ENCODE assay signal across 8 cellular contexts in genomic region chr17:17303847-17304490, GRCh38. TPM values are rescaled to one million over a fixed set of nuclear protein-coding genes. Genes with fewer than 3 reads are reported as not detected.
DNase-seq lines count a peak whose midpoint lies in the region; ATAC-seq lines count a peak whose summit lies in the region.

No MANE protein-coding gene starts in this region.

- POLR2A ChIA-PET in activated CD4-positive, alpha-beta memory T cell treated with anti-CD3 and anti-CD28 coated beads for 36 hours (lab: Charles Lee): interaction anchor here (1.5 kb wide), 1 partner anchor 23 kb away, joined by 4 read pairs; the partner anchor contains the start of gene COPS3

- H3K4me3 Mint-ChIP-seq in activated CD4-positive, alpha-beta memory T cell treated with anti-CD3 and anti-CD28 coated beads for 36 hours: peak overlapping the region; percentile 73
- H3K4me3 Mint-ChIP-seq in stimulated activated naive CD8-positive, alpha-beta T cell treated with anti-CD3 and anti-CD28 coated beads, Interleukin-15, amount 100 ng/mL, for 72 hours: peak overlapping the region; percentile 85 to 88

- H3K9ac ChIP-seq in iPS-15b (ENCODE audit: low read depth, low read length): no peak overlapping the region

- no peaks in the 10 kb centered on the region for H3K36me3 Mint-ChIP-seq in activated CD4-positive, alpha-beta memory T cell treated with anti-CD3 and anti-CD28 coated beads for 36 hours

- H3K27me3 Mint-ChIP-seq in activated CD4-positive, alpha-beta memory T cell treated with anti-CD3 and anti-CD28 coated beads for 36 hours: no peaks in the 10 kb centered on the region
- H3K27me3 Mint-ChIP-seq in stimulated activated naive CD8-positive, alpha-beta T cell treated with anti-CD3 and anti-CD28 coated beads, Interleukin-15, amount 100 ng/mL, for 72 hours: no peaks in the 10 kb centered on the region

- peaks cover 12% of the 10 kb centered on the region for H3K27me3 ChIP-seq in iPS-15b (ENCODE audit: control insufficient read depth, insufficient read depth, low read length)

- peaks cover 3% of the 10 kb centered on the region for H3K4me1 ChIP-seq in iPS-15b (ENCODE audit: control insufficient read depth, insufficient read depth, low read length)

- no peaks in the 10 kb centered on the region for H3K9me3 Mint-ChIP-seq in activated CD4-positive, alpha-beta memory T cell treated with anti-CD3 and anti-CD28 coated beads for 36 hours
- no peaks in the 10 kb centered on the region for H3K9me3 Mint-ChIP-seq in stimulated activated naive CD8-positive, alpha-beta T cell treated with anti-CD3 and anti-CD28 coated beads, Interleukin-15, amount 100 ng/mL, for 72 hours

- DNase-seq in NCI-H1694 (lab: John Stamatoyannopoulos, UW): peak; percentile 7
- DNase-seq in NCI-H1694 treated with DMSO at 0.1 percent for 48 hours (lab: John Stamatoyannopoulos, UW): no peak
- no peak for DNase-seq in activated CD4-positive, alpha-beta memory T cell treated with anti-CD3 and anti-CD28 coated beads for 36 hours
- DNase-seq in stimulated activated naive CD8-positive, alpha-beta T cell treated with anti-CD3 and anti-CD28 coated beads, Interleukin-15, amount 100 ng/mL, for 72 hours: no peak
- DNase-seq in NCI-H510A treated with DMSO at 0.1 percent for 48 hours (lab: John Stamatoyannopoulos, UW): no peak
- DNase-seq in stimulated activated CD4-positive, alpha-beta T cell treated with anti-CD3 and anti-CD28 coated beads, Interleukin-4, amount 100 ng/mL, for 1 hour: no peak
- DNase-seq in superior temporal gyrus (ENCODE audit: extremely low spot score): no peak

- intact Hi-C loops in activated CD4-positive, alpha-beta memory T cell treated with anti-CD3 and anti-CD28 coated beads for 36 hours (cut with micrococcal nuclease): loop anchor here (1.0 to 2.0 kb wide), 4 partner anchors 23 to 259 kb away; partner anchors contain the start of gene COPS3

- no peaks in the 10 kb centered on the region for H3K36me3 ChIP-seq in iPS-15b (ENCODE audit: control insufficient read depth, insufficient read depth, low read length)

- no peak for ATAC-seq in stimulated activated naive CD8-positive, alpha-beta T cell treated with anti-CD3 and anti-CD28 coated beads, Interleukin-15, amount 100 ng/mL, for 72 hours

- peak overlapping the region; percentile 55 for H3K4me3 ChIP-seq in iPS-15b (ENCODE audit: low read depth, low read length)

- peak overlapping the region; percentile 75 for H3K27ac Mint-ChIP-seq in activated CD4-positive, alpha-beta memory T cell treated with anti-CD3 and anti-CD28 coated beads for 36 hours
- peak overlapping the region in 1 of 2 donors; percentile 70 for H3K27ac Mint-ChIP-seq in stimulated activated naive CD8-positive, alpha-beta T cell treated with anti-CD3 and anti-CD28 coated beads, Interleukin-15, amount 100 ng/mL, for 72 hours

- CTCF ChIA-PET in activated CD4-positive, alpha-beta memory T cell treated with anti-CD3 and anti-CD28 coated beads for 36 hours (lab: Charles Lee): interaction anchor here (0.6 to 1.8 kb wide), 3 partner anchors 9 to 26 kb away, joined by 3 to 8 read pairs (median 3); partner anchors contain the start of gene COPS3

- H3K4me1 Mint-ChIP-seq in activated CD4-positive, alpha-beta memory T cell treated with anti-CD3 and anti-CD28 coated beads for 36 hours (ENCODE audit: low read depth): peaks cover 30% of the 10 kb centered on the region
- peaks cover 59% of the 10 kb centered on the region for H3K4me1 Mint-ChIP-seq in stimulated activated naive CD8-positive, alpha-beta T cell treated with anti-CD3 and anti-CD28 coated beads, Interleukin-15, amount 100 ng/mL, for 72 hours

- no peaks in the 10 kb centered on the region for H3K9me3 ChIP-seq in iPS-15b (ENCODE audit: control insufficient read depth, insufficient read depth, low read length)

RNA-seq across cellular contexts. Expression of gene NT5M, which starts 0.8 kb away (rescaled TPM):
- 1 to 10 TPM; 8.5 to 9.3 TPM for total RNA-seq in activated CD4-positive, alpha-beta memory T cell treated with anti-CD3 and anti-CD28 coated beads for 36 hours

RNA-seq across cellular contexts. Expression of gene COPS3, which starts 22.9 kb away (rescaled TPM):
- total RNA-seq in activated CD4-positive, alpha-beta memory T cell treated with anti-CD3 and anti-CD28 coated beads for 36 hours: 100 to 1,000 TPM in 1 of 2 experiments, 10 to 100 TPM in 1; 96.1 to 104 TPM
